Comparison of ENCODE assay signal across 1 cellular context in genomic region chr7:151400626-151401315, GRCh38.
A peak's percentile ranks its signal among the peaks of the same experiment; 100 is the strongest.
TF ChIP-seq lines count a peak whose summit lies in the region.

No MANE protein-coding gene starts in this region.

TF ChIP-seq in HepG2, 621 proteins besides CTCF, POLR2A, EP300 and RAD21:
- peak; percentile 30; the same call in 1 of the 2 replicates for TF ChIP-seq MYPOP (CRISPR knock-in tag; IDR thresholded peaks at IDR 0.05)
- TF ChIP-seq BHLHE40 (IDR thresholded peaks at IDR 0.05; ENCODE audit: low read length) = peak; percentile 28; the same call in 1 of the 2 replicates
- no peak for TF ChIP-seq MXD3 (CRISPR knock-in tag; IDR thresholded peaks at IDR 0.05)
